ENCODE assay signal across 1 cellular context in genomic region chr5:73290242-73290641, GRCh38.
TF ChIP-seq lines count a peak whose summit lies in the region.

No MANE protein-coding gene starts in this region.

TF ChIP-seq in H1, 55 proteins besides CTCF, POLR2A, EP300 and RAD21 (continued from another document):
- TF ChIP-seq SP2 (IDR thresholded peaks at IDR 0.05; ENCODE audit: low read length) (no peak), CREB1 (IDR thresholded peaks at IDR 0.05) (no peak), SP1 (IDR thresholded peaks at IDR 0.05; ENCODE audit: low read depth, low read length) (no peak)
